ENCODE assay signal across 8 cellular contexts in genomic region chr3:184227481-184227935, GRCh38. TPM values are rescaled to one million over a fixed set of nuclear protein-coding genes. Genes with fewer than 3 reads are reported as not detected.
DNase-seq lines count a peak whose midpoint lies in the region; ATAC-seq and TF ChIP-seq lines count a peak whose summit lies in the region.

No MANE protein-coding gene starts in this region.

- H3K4me1 ChIP-seq in right cardiac atrium (ENCODE audit: control insufficient read depth, insufficient read depth, low read length): no peaks in the 10 kb centered on the region

- POLR2A ChIA-PET in activated CD4-positive, alpha-beta T cell treated with anti-CD3 and anti-CD28 coated beads for 36 hours (lab: Charles Lee): interaction anchor here (0.8 kb wide), 1 partner anchor 22 kb away, joined by 4 read pairs; the partner anchor contains the start of gene EEF1AKMT4

- H3K4me3 Mint-ChIP-seq in activated CD4-positive, alpha-beta T cell treated with anti-CD3 and anti-CD28 coated beads for 36 hours: no peak overlapping the region
- no peak overlapping the region for H3K4me3 Mint-ChIP-seq in neural crest cell

- H3K27me3 ChIP-seq in right cardiac atrium (ENCODE audit: control insufficient read depth, insufficient read depth) (no peaks in the 10 kb centered on the region), MG63 (peaks cover 59% of the 10 kb centered on the region), dorsolateral prefrontal cortex (peaks cover 0 to 25% (median 3%) of the 10 kb centered on the region in 45 donors)

- H3K4me3 ChIP-seq in right cardiac atrium (ENCODE audit: low read length) (no peak overlapping the region), MG63 (no peak overlapping the region), dorsolateral prefrontal cortex (no peak overlapping the region)

- H3K9me3 ChIP-seq in right cardiac atrium (ENCODE audit: control insufficient read depth, low read length) (no peaks in the 10 kb centered on the region), MG63 (no peaks in the 10 kb centered on the region)

- H3K27ac ChIP-seq in right cardiac atrium (ENCODE audit: low read length): no peak overlapping the region
- H3K27ac ChIP-seq in dorsolateral prefrontal cortex: peak overlapping the region in 1 of 59 donors; percentile 89

- no peaks in the 10 kb centered on the region for H3K36me3 ChIP-seq in MG63

- TF ChIP-seq CTCF in dorsolateral prefrontal cortex (IDR thresholded peaks at IDR 0.05 in 54 of 56, conservative IDR thresholded peaks at IDR 0.05 in 2 of 56; ENCODE audit: low read depth in 1 of 56, partially characterized antibody in 56 of 56): peak; percentile 30 to 87 (median 76)
- peak; percentile 80 for TF ChIP-seq CTCF in neural crest cell (conservative IDR thresholded peaks at IDR 0.05)

- peaks cover 48% of the 10 kb centered on the region for H3K27me3 Mint-ChIP-seq in activated CD4-positive, alpha-beta T cell treated with anti-CD3 and anti-CD28 coated beads for 36 hours
- peaks cover 86% of the 10 kb centered on the region for H3K27me3 Mint-ChIP-seq in neural crest cell (ENCODE audit: low read depth)

- H3K9me3 Mint-ChIP-seq in activated CD4-positive, alpha-beta T cell treated with anti-CD3 and anti-CD28 coated beads for 36 hours (ENCODE audit: low read depth): no peaks in the 10 kb centered on the region
- H3K9me3 Mint-ChIP-seq in neural crest cell: no peaks in the 10 kb centered on the region

- ATAC-seq in Right ventricle myocardium superior (ENCODE audit: poor library complexity) (peak; percentile 46), right cardiac atrium (no peak), GM19023 (IDR thresholded peaks at IDR 0.05; ENCODE audit: unreplicated experiment) (no peak)
- peak; percentile 56 for ATAC-seq in activated CD4-positive, alpha-beta T cell treated with anti-CD3 and anti-CD28 coated beads for 36 hours

- CTCF ChIA-PET in activated CD4-positive, alpha-beta T cell treated with anti-CD3 and anti-CD28 coated beads for 36 hours (lab: Charles Lee): interaction anchor here (0.5 to 3.7 kb wide), 44 partner anchors 9 to 1318 kb away, joined by 3 to 33 read pairs (median 4); partner anchors contain the start of genes ALG3, AP2M1, CAMK2N2 and EEF1AKMT4

- H3K4me1 Mint-ChIP-seq in activated CD4-positive, alpha-beta T cell treated with anti-CD3 and anti-CD28 coated beads for 36 hours: peaks cover 6% of the 10 kb centered on the region
- peaks cover 8% of the 10 kb centered on the region for H3K4me1 Mint-ChIP-seq in neural crest cell

- no peaks in the 10 kb centered on the region for H3K36me3 Mint-ChIP-seq in activated CD4-positive, alpha-beta T cell treated with anti-CD3 and anti-CD28 coated beads for 36 hours (ENCODE audit: low read depth)
- no peaks in the 10 kb centered on the region for H3K36me3 Mint-ChIP-seq in neural crest cell (ENCODE audit: low read depth)

- H3K27ac Mint-ChIP-seq in activated CD4-positive, alpha-beta T cell treated with anti-CD3 and anti-CD28 coated beads for 36 hours: no peak overlapping the region
- H3K27ac Mint-ChIP-seq in neural crest cell (ENCODE audit: unreplicated experiment): no peak overlapping the region

- WGBS in right cardiac atrium: 54% methylated on average over 2 of the region's 2 CpGs

- intact Hi-C loops in Right ventricle myocardium superior (cut with DNase I) (no loop called here), right cardiac atrium (cut with DNase I) (loop anchor here in 2 of 4 donors (5.0 to 10.0 kb wide), 2 partner anchors 60 to 67 kb away; partner anchors contain the start of gene PSMD2 (in 1 of the 2)), dorsolateral prefrontal cortex (cut with DNase I) (no loop called here)
- intact Hi-C loops in activated CD4-positive, alpha-beta T cell treated with anti-CD3 and anti-CD28 coated beads for 36 hours (cut with DNase I, micrococcal nuclease): loop anchor here (1.0 to 2.0 kb wide), 3 partner anchors 22 to 62 kb away; partner anchors contain the start of gene EEF1AKMT4 (in 1 of the 2)

- no peak for DNase-seq in Right ventricle myocardium superior
- DNase-seq in right cardiac atrium: no peak
- DNase-seq in MG63: peak; percentile 38
- DNase-seq in activated CD4-positive, alpha-beta T cell treated with anti-CD3 and anti-CD28 coated beads for 36 hours: peak; percentile 68
- peak in 1 of 10 donors; percentile 16 for DNase-seq in dorsolateral prefrontal cortex
- peak; percentile 28 for DNase-seq in neural crest cell (ENCODE audit: low read depth, low spot score)
- no peak for DNase-seq in mucosa of gallbladder (ENCODE audit: low spot score)

RNA-seq across cellular contexts. Expression of gene VWA5B2, which starts 1.9 kb away (rescaled TPM):
- total RNA-seq in Right ventricle myocardium superior (not detected), right cardiac atrium (not detected), dorsolateral prefrontal cortex (100 to 1,000 TPM in 1 of 120 experiments, 10 to 100 TPM in 119; 22.0 to 127 (median 48.6) TPM), neural crest cell (0.36 and 0.56 TPM in 2 replicates), mucosa of gallbladder (not detected)
- 0.07 TPM for polyA plus RNA-seq in right cardiac atrium
- total RNA-seq in MG63 (2014; rRNA removed; shearing (Covaris generic); ENCODE audit: low replicate concordance): not detected in 2 replicates
- not detected for total RNA-seq in activated CD4-positive, alpha-beta T cell treated with anti-CD3 and anti-CD28 coated beads for 36 hours

RNA-seq across cellular contexts. Expression of gene ALG3, which starts 21.3 kb away (rescaled TPM):
- 14.9 TPM for total RNA-seq in Right ventricle myocardium superior
- total RNA-seq in right cardiac atrium: 10 to 100 TPM; 17.3 to 23.3 (median 21.6) TPM
- 19.3 TPM for polyA plus RNA-seq in right cardiac atrium
- total RNA-seq in MG63 (2014; rRNA removed; shearing (Covaris generic); ENCODE audit: low replicate concordance): 57.2 and 59.0 TPM in 2 replicates
- total RNA-seq in activated CD4-positive, alpha-beta T cell treated with anti-CD3 and anti-CD28 coated beads for 36 hours: 10 to 100 TPM; 39.9 to 40.9 TPM
- 10 to 100 TPM; 10.2 to 27.1 (median 17.8) TPM for total RNA-seq in dorsolateral prefrontal cortex
- total RNA-seq in neural crest cell: 32.0 and 35.5 TPM in 2 replicates
- 44.7 TPM for total RNA-seq in mucosa of gallbladder

RNA-seq across cellular contexts. Expression of gene EEF1AKMT4, which starts 22.0 kb away (rescaled TPM):
- total RNA-seq in Right ventricle myocardium superior (1.6 TPM), right cardiac atrium (1 to 10 TPM; 1.1 to 1.8 (median 1.3) TPM), dorsolateral prefrontal cortex (1 to 10 TPM in 9 of 120 experiments, under 1 TPM in 71, not detected in 40; 0.25 to 1.6 (median 0.52) TPM), neural crest cell (3.4 and 3.9 TPM in 2 replicates), mucosa of gallbladder (3.2 TPM)
- polyA plus RNA-seq in right cardiac atrium: 1.7 TPM
- total RNA-seq in MG63 (2014; rRNA removed; shearing (Covaris generic); ENCODE audit: low replicate concordance): 5.2 and 16.0 TPM in 2 replicates
- 1 to 10 TPM; 4.8 to 5.8 TPM for total RNA-seq in activated CD4-positive, alpha-beta T cell treated with anti-CD3 and anti-CD28 coated beads for 36 hours

RNA-seq across cellular contexts. Expression of gene CAMK2N2, which starts 33.8 kb away (rescaled TPM):
- total RNA-seq in Right ventricle myocardium superior (not detected), right cardiac atrium (under 1 TPM in 1 of 4 donors, not detected in 3; 0.50 TPM), dorsolateral prefrontal cortex (10 to 100 TPM; 12.9 to 76.7 (median 45.6) TPM), neural crest cell (4.7 and 5.6 TPM in 2 replicates), mucosa of gallbladder (0.40 TPM)
- polyA plus RNA-seq in right cardiac atrium: 0.07 TPM
- total RNA-seq in MG63 (2014; rRNA removed; shearing (Covaris generic); ENCODE audit: low replicate concordance): not detected in 2 replicates
- under 1 TPM; 0.18 to 0.25 TPM for total RNA-seq in activated CD4-positive, alpha-beta T cell treated with anti-CD3 and anti-CD28 coated beads for 36 hours

RNA-seq across cellular contexts. Expression of gene ABCF3, which starts 41.5 kb away (rescaled TPM):
- 69.3 TPM for total RNA-seq in Right ventricle myocardium superior
- total RNA-seq in right cardiac atrium: 10 to 100 TPM; 59.2 to 72.9 (median 63.5) TPM
- 50.9 TPM for polyA plus RNA-seq in right cardiac atrium
- 65.3 and 79.4 TPM in 2 replicates for total RNA-seq in MG63 (2014; rRNA removed; shearing (Covaris generic); ENCODE audit: low replicate concordance)
- total RNA-seq in activated CD4-positive, alpha-beta T cell treated with anti-CD3 and anti-CD28 coated beads for 36 hours: 10 to 100 TPM; 58.2 to 66.2 TPM
- total RNA-seq in dorsolateral prefrontal cortex: 100 to 1,000 TPM in 54 of 120 experiments, 10 to 100 TPM in 66; 72.1 to 140 (median 98.1) TPM
- 63.9 and 67.3 TPM in 2 replicates for total RNA-seq in neural crest cell
- 77.4 TPM for total RNA-seq in mucosa of gallbladder

Comparison
In these comparisons a context has a peak if more than half of its experiments do, and no peak if none do; other contexts are left out.
1. ATAC-seq: peak in Right ventricle myocardium superior (single experiment) and activated CD4-positive, alpha-beta T cell treated with anti-CD3 and anti-CD28 coated beads for 36 hours (single experiment); none in right cardiac atrium (0 of 2) and GM19023 (single experiment).
2. DNase-seq: peak in MG63 (single experiment), activated CD4-positive, alpha-beta T cell treated with anti-CD3 and anti-CD28 coated beads for 36 hours (single experiment) and neural crest cell (single experiment); none in Right ventricle myocardium superior (single experiment), right cardiac atrium (0 of 3) and mucosa of gallbladder (single experiment).
3. RNA of gene VWA5B2, which starts 1.9 kb away (total RNA-seq): 22.0 to 127 TPM in dorsolateral prefrontal cortex; 0.36 to 0.56 TPM in neural crest cell, not detected in activated CD4-positive, alpha-beta T cell treated with anti-CD3 and anti-CD28 coated beads for 36 hours, not detected in Right ventricle myocardium superior (single experiment), not detected in mucosa of gallbladder (single experiment), not detected in right cardiac atrium and not detected in MG63; every median in the first group is over 10 times any median in the second.
4. intact Hi-C loops: an anchor here in activated CD4-positive, alpha-beta T cell treated with anti-CD3 and anti-CD28 coated beads for 36 hours (1.0 to 2.0 kb wide); none called in Right ventricle myocardium superior and dorsolateral prefrontal cortex.